In genomic region chr1:7084232-7084894, GRCh38 we compare ENCODE assay signal across 26 cellular contexts.
"Had no signal": no experiment of that assay in that cellular context is flagged by ENCODE, and none has a peak within 500 bp of the region (broad histone marks: within the 10 kb centered on the region; RNA-seq: fewer than 3 reads in every experiment).

No MANE protein-coding gene starts in this region.

- ATAC-seq: activated T-cell treated with anti-CD3 and anti-CD28 coated beads, Interleukin-2, amount 50 U/mL, for 72 hours; effector memory CD8-positive, alpha-beta T cell; gastrocnemius medialis; heart left ventricle; left lung; naive thymus-derived CD4-positive, alpha-beta T cell; stimulated activated naive B cell treated with anti-CD40 and anti-IgM and Interleukin-4, amounts not matched to agents 10 μg/mL and 1 μg/mL and 100 μg/mL, for 72 hours had no signal

- H3K4me1 Mint-ChIP-seq: activated naive CD8-positive, alpha-beta T cell treated with anti-CD3 and anti-CD28 coated beads, Interleukin-2, amount 10 ng/mL, durations not matched to agents 7 days and 5 days; naive thymus-derived CD4-positive, alpha-beta T cell; stimulated activated naive B cell treated with anti-CD40 and anti-IgM and Interleukin-4, amounts not matched to agents 10 μg/mL and 1 μg/mL and 100 μg/mL, for 72 hours had no signal

- H3K4me3 Mint-ChIP-seq: activated CD4-positive, alpha-beta memory T cell treated with anti-CD3 and anti-CD28 coated beads for 36 hours; activated naive CD4-positive, alpha-beta T cell treated with anti-CD3 and anti-CD28 coated beads for 36 hours; activated naive CD8-positive, alpha-beta T cell treated with anti-CD3 and anti-CD28 coated beads, Interleukin-2, amount 10 ng/mL, durations not matched to agents 7 days and 5 days; activated T-cell treated with anti-CD3 and anti-CD28 coated beads, Interleukin-2, amount 50 U/mL, for 72 hours; effector memory CD8-positive, alpha-beta T cell; naive thymus-derived CD4-positive, alpha-beta T cell; stimulated activated naive B cell treated with anti-CD40 and anti-IgM and Interleukin-4, amounts not matched to agents 10 μg/mL and 1 μg/mL and 100 μg/mL, for 72 hours; T-helper 1 cell treated with Interleukin-12 subunit alpha and Interleukin-12 subunit beta and Interleukin-4 antibody, amounts not matched to agents 30 μg/mL and 1 μg/mL, for 36 hours had no signal

- H3K27ac ChIP-seq: colonic mucosa, dorsolateral prefrontal cortex, esophagus squamous epithelium, gastrocnemius medialis, heart left ventricle, left lung, testis had no signal

- H3K4me1 ChIP-seq: colonic mucosa, esophagus squamous epithelium, gastrocnemius medialis, heart left ventricle, left lung, testis had no signal

- H3K27me3 ChIP-seq: colonic mucosa, dorsolateral prefrontal cortex, gastrocnemius medialis, testis had no signal

- H3K9me3 ChIP-seq: colonic mucosa, gastrocnemius medialis, testis had no signal

- H3K36me3 Mint-ChIP-seq: activated CD4-positive, alpha-beta memory T cell treated with anti-CD3 and anti-CD28 coated beads for 36 hours; activated naive CD8-positive, alpha-beta T cell treated with anti-CD3 and anti-CD28 coated beads, Interleukin-2, amount 10 ng/mL, durations not matched to agents 7 days and 5 days; stimulated activated naive B cell treated with anti-CD40 and anti-IgM and Interleukin-4, amounts not matched to agents 10 μg/mL and 1 μg/mL and 100 μg/mL, for 72 hours had no signal

- H3K27ac Mint-ChIP-seq: activated CD4-positive, alpha-beta memory T cell treated with anti-CD3 and anti-CD28 coated beads for 36 hours; activated naive CD4-positive, alpha-beta T cell treated with anti-CD3 and anti-CD28 coated beads for 36 hours; activated naive CD8-positive, alpha-beta T cell treated with anti-CD3 and anti-CD28 coated beads, Interleukin-2, amount 10 ng/mL, durations not matched to agents 7 days and 5 days; activated T-cell treated with anti-CD3 and anti-CD28 coated beads, Interleukin-2, amount 50 U/mL, for 72 hours; effector memory CD8-positive, alpha-beta T cell; naive thymus-derived CD4-positive, alpha-beta T cell; progenitor cell of endocrine pancreas; stimulated activated naive B cell treated with anti-CD40 and anti-IgM and Interleukin-4, amounts not matched to agents 10 μg/mL and 1 μg/mL and 100 μg/mL, for 72 hours; T-helper 1 cell treated with Interleukin-12 subunit alpha and Interleukin-12 subunit beta and Interleukin-4 antibody, amounts not matched to agents 30 μg/mL and 1 μg/mL, for 36 hours had no signal

- H3K9me3 Mint-ChIP-seq: stimulated activated naive B cell treated with anti-CD40 and anti-IgM and Interleukin-4, amounts not matched to agents 10 μg/mL and 1 μg/mL and 100 μg/mL, for 72 hours; T-helper 1 cell treated with Interleukin-12 subunit alpha and Interleukin-12 subunit beta and Interleukin-4 antibody, amounts not matched to agents 30 μg/mL and 1 μg/mL, for 36 hours had no signal

- H3K27me3 Mint-ChIP-seq: activated CD4-positive, alpha-beta memory T cell treated with anti-CD3 and anti-CD28 coated beads for 36 hours had no signal

- H3K36me3 ChIP-seq: colonic mucosa, esophagus squamous epithelium, gastrocnemius medialis, heart left ventricle, left lung had no signal

- H3K4me3 ChIP-seq: colonic mucosa, dorsolateral prefrontal cortex, esophagus squamous epithelium, gastrocnemius medialis, heart left ventricle, left lung, lung, testis had no signal

- DNase-seq: activated CD4-positive, alpha-beta memory T cell treated with anti-CD3 and anti-CD28 coated beads for 36 hours; activated CD4-positive, alpha-beta T cell treated with anti-CD3 and anti-CD28 coated beads for 48 hours; activated CD4-positive, CD25-positive, alpha-beta regulatory T cell; activated effector memory CD4-positive, alpha-beta T cell treated with Interleukin-2 at 50 U/mL for 16 hours; activated naive CD4-positive, alpha-beta T cell treated with anti-CD3 and anti-CD28 coated beads for 36 hours; activated naive CD8-positive, alpha-beta T cell treated with anti-CD3 and anti-CD28 coated beads, Interleukin-2, amount 10 ng/mL, durations not matched to agents 7 days and 5 days; activated T-cell treated with anti-CD3 and anti-CD28 coated beads, Interleukin-2, amount 50 U/mL, for 72 hours; amygdala; colonic mucosa; effector memory CD8-positive, alpha-beta T cell; esophagus squamous epithelium; gastrocnemius medialis; heart left ventricle; left lung; naive thymus-derived CD4-positive, alpha-beta T cell; retina; stimulated activated CD4-positive, alpha-beta T cell treated with anti-CD3 and anti-CD28 coated beads, Interleukin-2, amount 100 ng/mL, for 48 hours; stimulated activated CD8-positive, alpha-beta memory T cell treated with anti-CD3 and anti-CD28 coated beads, Interleukin-4, amount 100 ng/mL, for 48 hours; stimulated activated naive B cell treated with anti-CD40 and anti-IgM and Interleukin-4, amounts not matched to agents 10 μg/mL and 1 μg/mL and 100 μg/mL, for 72 hours; T1000; testis; trophoblast cell had no signal
